In genomic region chr17:81959362-81960129, GRCh38 we compare ENCODE assay signal across 1 cellular context.
TF ChIP-seq lines count a peak whose summit lies in the region.

No MANE protein-coding gene starts in this region.

TF ChIP-seq in IMR-90, 13 proteins besides CTCF, POLR2A, EP300 and RAD21 (continued from another document):
- TF ChIP-seq MAFK (IDR thresholded peaks at IDR 0.05; ENCODE audit: low read depth, low read length) = no peak
